In the genomic region with DNA sequence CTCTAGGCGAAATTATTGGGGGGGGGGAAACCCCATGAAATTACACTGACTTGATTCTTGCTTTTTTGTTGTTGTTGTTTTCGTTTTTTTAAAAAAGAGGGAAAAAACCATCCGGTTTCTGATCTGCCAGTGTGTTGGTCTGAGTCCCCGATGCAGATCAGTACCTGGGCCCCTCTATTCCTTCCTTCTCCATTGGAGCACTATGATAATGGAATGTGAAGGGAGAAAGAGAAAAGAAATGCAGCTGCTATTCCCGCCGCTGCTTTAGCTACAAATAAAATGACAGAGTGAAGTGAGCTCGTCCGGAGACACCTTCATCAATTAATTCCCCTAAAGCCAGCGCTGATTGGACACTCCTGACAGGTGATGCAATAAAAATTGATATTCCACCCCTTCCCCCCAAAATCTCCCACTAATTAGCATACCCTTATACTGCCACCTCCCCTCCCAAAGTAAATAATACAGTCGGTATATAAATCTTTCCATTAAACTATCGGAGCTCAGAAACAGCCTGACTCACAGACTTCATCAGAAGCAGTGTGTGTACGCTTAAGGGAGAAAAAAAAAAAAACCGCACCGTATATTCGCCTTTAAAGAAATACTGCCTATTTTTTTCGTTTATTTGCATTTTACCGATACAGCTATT, we compare ENCODE assay signal across 8 cellular contexts. TPM values are rescaled to one million over a fixed set of nuclear protein-coding genes. Genes with fewer than 3 reads are reported as not detected.
A peak's percentile ranks its signal among the peaks of the same experiment; 100 is the strongest.
DNase-seq lines count a peak whose midpoint lies in the region; ATAC-seq and TF ChIP-seq lines count a peak whose summit lies in the region.

No MANE protein-coding gene starts in this region.

- H3K4me3 ChIP-seq in AG04449 (ENCODE audit: low read depth, low read length) (peak overlapping the region; percentile 65), HUES64 (ENCODE audit: low read length) (peak overlapping the region; percentile 90), RWPE2 (ENCODE audit: severe bottlenecking) (peak overlapping the region; percentile 62)

- no peaks in the 10 kb centered on the region for H3K36me3 ChIP-seq in HUES64 (ENCODE audit: insufficient read depth, low read length)
- H3K36me3 ChIP-seq in RWPE2 (ENCODE audit: low read depth): no peaks in the 10 kb centered on the region

- WGBS in HUES64: under 1% methylated on average over 17 of the region's 17 CpGs

- DNase-seq in AG04449 (ENCODE audit: low read depth, low spot score) (no peak), RWPE2 (ENCODE audit: low spot score) (no peak), endothelial cell (ENCODE audit: low spot score) (no peak), nephron progenitor cell (no peak)

- H3K9ac ChIP-seq in HUES64 (ENCODE audit: low read depth, low read length): peak overlapping the region; percentile 85

- H3K27ac Mint-ChIP-seq in endothelial cell (ENCODE audit: unreplicated experiment): peak overlapping the region; percentile 95
- peak overlapping the region; percentile 98 for H3K27ac Mint-ChIP-seq in nephron progenitor cell

- no peaks in the 10 kb centered on the region for H3K9me3 ChIP-seq in HUES64 (ENCODE audit: insufficient read depth, low read depth, low read length)
- H3K9me3 ChIP-seq in RWPE2 (ENCODE audit: severe bottlenecking): no peaks in the 10 kb centered on the region

- H3K27ac ChIP-seq in HUES64 (ENCODE audit: low read depth, low read length) (peak overlapping the region; percentile 69), RWPE2 (ENCODE audit: poor library complexity, severe bottlenecking) (peak overlapping the region; percentile 54)

- H3K4me3 Mint-ChIP-seq in endothelial cell (ENCODE audit: unreplicated experiment) (peak overlapping the region; percentile 97), nephron progenitor cell (peak overlapping the region; percentile 95)

- H3K27me3 Mint-ChIP-seq in endothelial cell (ENCODE audit: unreplicated experiment): peaks cover 9% of the 10 kb centered on the region
- H3K27me3 Mint-ChIP-seq in nephron progenitor cell (ENCODE audit: low read depth, poor library complexity): peaks cover 3% of the 10 kb centered on the region

- H3K27me3 ChIP-seq in HUES64 (ENCODE audit: insufficient read depth, low read length): no peaks in the 10 kb centered on the region; the same call in 1 of the 2 replicates
- no peaks in the 10 kb centered on the region for H3K27me3 ChIP-seq in RWPE2 (ENCODE audit: insufficient read depth, poor library complexity, severe bottlenecking)

- no peak for TF ChIP-seq CTCF in AG04449 (IDR thresholded peaks at IDR 0.05; ENCODE audit: insufficient read depth, low read length, missing control alignments)
- TF ChIP-seq CTCF in RWPE2 (IDR thresholded peaks at IDR 0.05; ENCODE audit: poor library complexity, severe bottlenecking): no peak
- no peak for TF ChIP-seq CTCF in endothelial cell (IDR thresholded peaks at IDR 0.05; ENCODE audit: unreplicated experiment)
- TF ChIP-seq CTCF in nephron progenitor cell (IDR thresholded peaks at IDR 0.05): no peak

- ATAC-seq in RWPE2 (ENCODE audit: low read depth): no peak
- no peak for ATAC-seq in GM21825 (IDR thresholded peaks at IDR 0.05; ENCODE audit: unreplicated experiment)
- no peak for ATAC-seq in HG03196 (IDR thresholded peaks at IDR 0.05; ENCODE audit: unreplicated experiment)
- ATAC-seq in HG03139 (IDR thresholded peaks at IDR 0.05; ENCODE audit: unreplicated experiment): no peak

- CTCF ChIA-PET in AG04449 (lab: Yijun Ruan, JAX): interaction anchor here (1.0 to 1.7 kb wide), 4 partner anchors 9 to 239 kb away, joined by 4 to 7 read pairs (median 6); no protein-coding TSS in a partner anchor

- POLR2A ChIA-PET in AG04449 (lab: Yijun Ruan, JAX): interaction anchor here (0.6 to 0.7 kb wide), 2 partner anchors 20 to 36 kb away, joined by 3 to 4 read pairs; no protein-coding TSS in a partner anchor

- H3K4me1 ChIP-seq in HUES64 (ENCODE audit: insufficient read depth, low read length) (peaks cover 63% of the 10 kb centered on the region), RWPE2 (ENCODE audit: insufficient read depth, poor library complexity, severe bottlenecking) (no peaks in the 10 kb centered on the region)

- H3K9me3 Mint-ChIP-seq in endothelial cell (ENCODE audit: unreplicated experiment) (no peaks in the 10 kb centered on the region), nephron progenitor cell (no peaks in the 10 kb centered on the region)

- peaks cover 17% of the 10 kb centered on the region for H3K36me3 Mint-ChIP-seq in endothelial cell (ENCODE audit: low read depth, unreplicated experiment)
- H3K36me3 Mint-ChIP-seq in nephron progenitor cell (ENCODE audit: low read depth): peaks cover 14% of the 10 kb centered on the region

- peaks cover 62% of the 10 kb centered on the region for H3K4me1 Mint-ChIP-seq in endothelial cell (ENCODE audit: unreplicated experiment)
- peaks cover 72% of the 10 kb centered on the region for H3K4me1 Mint-ChIP-seq in nephron progenitor cell

RNA-seq across cellular contexts. Expression of gene SKIDA1, which starts 7.4 kb away (rescaled TPM):
- polyA plus RNA-seq in HUES64 (2013, experiment 1 of 2): 7.8 TPM
- 13.9 TPM for polyA plus RNA-seq in HUES64 (2013, experiment 2 of 2)
- total RNA-seq in endothelial cell (ENCODE audit: unreplicated experiment): 5.9 TPM

RNA-seq across cellular contexts. Expression of gene MLLT10, which starts 15.9 kb away (rescaled TPM):
- polyA plus RNA-seq in HUES64 (2013, experiment 1 of 2): 33.7 TPM
- polyA plus RNA-seq in HUES64 (2013, experiment 2 of 2): 38.4 TPM
- 50.6 TPM for total RNA-seq in endothelial cell (ENCODE audit: unreplicated experiment)
